8 cellular contexts compared by ENCODE assay signal in the genomic region with DNA sequence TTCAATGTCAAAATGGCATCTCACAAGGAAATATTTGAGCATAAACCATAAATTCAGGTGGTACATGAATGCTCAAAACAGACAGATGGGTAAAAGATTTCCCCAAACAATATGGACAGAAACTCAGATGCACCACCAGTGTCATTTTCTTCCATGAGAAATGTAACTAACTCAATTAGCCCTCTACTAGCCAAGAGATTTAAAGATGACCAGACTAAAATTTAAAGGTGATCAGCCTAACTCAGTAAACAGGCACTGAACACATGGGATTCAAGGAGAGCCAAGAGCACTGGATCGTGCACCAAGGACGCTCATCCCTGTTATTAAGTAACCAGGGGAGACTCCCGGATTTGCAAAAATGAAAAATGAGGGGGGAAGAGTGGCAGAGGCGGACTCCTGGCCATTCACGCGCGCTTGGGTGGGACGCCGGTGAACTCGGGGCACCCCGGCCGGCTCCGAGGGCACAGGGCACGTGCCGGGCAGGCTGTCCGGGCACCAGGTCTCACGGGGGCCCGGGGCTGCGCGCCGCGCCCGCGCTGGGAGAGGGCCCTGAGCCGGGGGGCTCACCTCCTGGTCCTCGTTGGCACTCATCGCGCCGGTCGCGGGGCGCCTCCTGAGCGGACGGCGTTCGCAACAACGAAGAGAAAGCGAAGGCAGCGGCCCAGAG. TPM values are rescaled to one million over a fixed set of nuclear protein-coding genes. Genes with fewer than 3 reads are reported as not detected.
DNase-seq lines count a peak whose midpoint lies in the region; ATAC-seq and TF ChIP-seq lines count a peak whose summit lies in the region.

No MANE protein-coding gene starts in this region.

- H3K27ac ChIP-seq in OCI-LY3 (ENCODE audit: low read length) (no peak overlapping the region), ascending aorta (peak overlapping the region; percentile 89 to 90)

- peak overlapping the region; percentile 64 for H3K4me2 ChIP-seq in OCI-LY3 (ENCODE audit: low read length)

- H3K9me3 ChIP-seq in OCI-LY3 (ENCODE audit: insufficient read depth, low read length) (no peaks in the 10 kb centered on the region), ascending aorta (no peaks in the 10 kb centered on the region)

- peak overlapping the region; percentile 66 for H3K9ac ChIP-seq in OCI-LY3 (ENCODE audit: low read length)

- H4K20me1 ChIP-seq in OCI-LY3 (ENCODE audit: insufficient read depth, low read length) = no peaks in the 10 kb centered on the region

- intact Hi-C loops in ascending aorta (cut with DNase I) = loop anchor here (1.0 to 2.0 kb wide), 5 partner anchors 20 to 560 kb away; partner anchors contain the start of genes CDKN2AIP and WWC2

- no peak for ATAC-seq in GM18502 (IDR thresholded peaks at IDR 0.05; ENCODE audit: poor library complexity, unreplicated experiment)

- no peak overlapping the region for H2AFZ ChIP-seq in OCI-LY3 (ENCODE audit: low read depth, low read length)

- TF ChIP-seq CTCF in OCI-LY3 (IDR thresholded peaks at IDR 0.05; ENCODE audit: low read depth, low read length) (no peak), ascending aorta (IDR thresholded peaks at IDR 0.05) (no peak)

- 0 out of 2 replicates have a peak, but pooled peaks cover 3% of the 10 kb centered on the region for H3K4me1 ChIP-seq in OCI-LY3 (ENCODE audit: low read length)
- peaks cover 3 to 14% of the 10 kb centered on the region in 2 donors for H3K4me1 ChIP-seq in ascending aorta

- H3K27me3 ChIP-seq in H7 (ENCODE audit: control insufficient read depth, insufficient read depth, low read length) (no peaks in the 10 kb centered on the region), OCI-LY3 (ENCODE audit: low read depth, low read length) (no peaks in the 10 kb centered on the region), ascending aorta (no peaks in the 10 kb centered on the region)

- peaks cover 29% of the 10 kb centered on the region for H3K79me2 ChIP-seq in OCI-LY3 (ENCODE audit: low read length)

- H3K36me3 ChIP-seq in H7 (replicated peaks; ENCODE audit: control insufficient read depth, insufficient read depth, low read length) = no peaks in the 10 kb centered on the region
- H3K36me3 ChIP-seq in OCI-LY3 (replicated peaks; ENCODE audit: low read depth, low read length) = no peaks in the 10 kb centered on the region
- H3K36me3 ChIP-seq in ascending aorta = peaks cover 0 to 3% of the 10 kb centered on the region in 2 donors

- DNase-seq in GM03348 (ENCODE audit: low spot score) (peak; percentile 51), H7 (peak; percentile 84), ascending aorta (ENCODE audit: low spot score in 2 of 2) (no peak), skeletal muscle cell (ENCODE audit: low read depth) (no peak), mesenteric fat pad (ENCODE audit: low spot score) (no peak)

- peak overlapping the region; percentile 72 for H3K4me3 ChIP-seq in H7 (ENCODE audit: insufficient read depth, low read depth, low read length)
- peak overlapping the region; percentile 86 for H3K4me3 ChIP-seq in OCI-LY3 (ENCODE audit: low read length)
- H3K4me3 ChIP-seq in ascending aorta = peak overlapping the region; percentile 71 to 98
- peak overlapping the region; percentile 75 for H3K4me3 ChIP-seq in iPS-11a (ENCODE audit: low read depth, low read length)
- peak overlapping the region; percentile 55 for H3K4me3 ChIP-seq in skeletal muscle cell (ENCODE audit: low read depth, low read length)

RNA-seq across cellular contexts. Expression of gene RWDD4, which starts 0.5 kb away (rescaled TPM):
- total RNA-seq in H7 (2014; rRNA removed; shearing (Covaris generic)) = 20.5 and 29.1 TPM in 2 replicates
- total RNA-seq in ascending aorta = 38.6 TPM
- total RNA-seq in mesenteric fat pad = 15.9 TPM

RNA-seq across cellular contexts. Expression of gene TRAPPC11, which starts 0.6 kb away (rescaled TPM):
- 27.1 and 43.0 TPM in 2 replicates for total RNA-seq in H7 (2014; rRNA removed; shearing (Covaris generic))
- total RNA-seq in ascending aorta (124 TPM), mesenteric fat pad (31.6 TPM)

Comparison
In these comparisons a context has a peak if more than half of its experiments do, and no peak if none do; other contexts are left out.
1. DNase-seq: peak in GM03348 (single experiment) and H7 (single experiment); none in ascending aorta (0 of 2), skeletal muscle cell (single experiment) and mesenteric fat pad (single experiment).
2. Peak in every context shown above with its lines, with median percentiles within 50 percentile points of each other: H3K4me3 ChIP-seq.